In the genomic region with DNA sequence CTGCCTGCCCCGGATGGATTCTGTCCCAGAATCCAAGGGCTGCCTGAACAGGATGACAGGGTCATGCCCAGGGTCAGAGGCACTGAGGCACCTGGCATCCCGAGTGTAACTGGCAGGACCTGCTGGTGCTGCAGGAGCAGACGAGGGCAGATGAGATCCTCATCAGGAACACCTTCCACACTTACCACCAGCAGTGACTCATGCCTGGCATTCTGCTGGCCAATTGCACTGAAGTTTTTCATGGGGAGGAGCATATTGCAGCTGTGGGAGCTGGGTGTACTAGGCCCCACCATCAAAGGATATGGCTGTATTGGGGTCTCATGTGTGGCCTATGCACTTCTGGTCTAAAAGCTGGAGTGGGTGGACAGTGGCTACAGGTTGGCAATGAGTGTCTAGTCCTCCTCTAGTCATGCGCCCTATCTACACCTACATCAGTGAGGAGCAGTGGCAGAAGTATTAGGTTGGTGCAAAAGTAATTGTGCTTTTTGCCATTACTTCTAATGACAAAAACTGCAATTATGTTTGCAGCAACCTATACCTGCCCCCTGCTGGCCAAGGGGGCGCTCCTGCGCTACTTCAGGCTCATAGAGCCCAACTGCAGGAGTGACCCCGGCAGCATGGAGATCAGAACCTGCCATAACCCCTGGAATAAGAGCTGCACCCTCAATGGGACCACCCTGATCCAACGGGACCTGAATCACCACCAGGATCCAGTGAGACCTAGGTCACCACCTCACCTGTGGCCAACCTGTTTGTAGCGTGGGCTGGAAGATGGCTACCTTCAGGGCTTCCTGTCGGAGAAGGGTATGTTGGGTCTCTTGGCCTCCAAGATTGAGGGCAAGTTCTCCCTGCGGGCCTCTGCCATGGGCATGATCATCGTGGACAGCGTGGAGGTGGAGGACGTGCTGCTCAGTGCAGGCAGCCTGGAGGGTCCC, we compare ENCODE assay signal across 8 cellular contexts. TPM values are rescaled to one million over a fixed set of nuclear protein-coding genes. Genes with fewer than 3 reads are reported as not detected.
A peak's percentile ranks its signal among the peaks of the same experiment; 100 is the strongest.
DNase-seq lines count a peak whose midpoint lies in the region; ATAC-seq and TF ChIP-seq lines count a peak whose summit lies in the region.

No MANE protein-coding gene starts in this region.

- H3K4me1 Mint-ChIP-seq in activated CD8-positive, alpha-beta T cell treated with anti-CD3 and anti-CD28 coated beads for 36 hours (ENCODE audit: low read depth): peaks cover 40% of the 10 kb centered on the region

- H3K79me2 ChIP-seq in Karpas-422 (ENCODE audit: low read length): no peaks in the 10 kb centered on the region

- H3K9me3 ChIP-seq in Karpas-422 (ENCODE audit: low read length) (no peaks in the 10 kb centered on the region), esophagus muscularis mucosa (no peaks in the 10 kb centered on the region)

- H3K27ac ChIP-seq in Karpas-422 (ENCODE audit: low read length) (no peak overlapping the region), foreskin keratinocyte (peak overlapping the region; percentile 98), esophagus muscularis mucosa (replicated peaks in 1 of 4) (no peak overlapping the region)

- TF ChIP-seq EP300 in esophagus muscularis mucosa (IDR thresholded peaks at IDR 0.05): no peak

- peaks cover 12% of the 10 kb centered on the region for H3K27me3 Mint-ChIP-seq in activated CD8-positive, alpha-beta T cell treated with anti-CD3 and anti-CD28 coated beads for 36 hours

- H2AFZ ChIP-seq in Karpas-422 (ENCODE audit: low read length): no peak overlapping the region

- H3K9ac ChIP-seq in Karpas-422 (ENCODE audit: low read length): no peak overlapping the region

- POLR2A ChIA-PET in activated CD8-positive, alpha-beta T cell treated with anti-CD3 and anti-CD28 coated beads for 36 hours (lab: Charles Lee): interaction anchor here (0.9 to 1.3 kb wide), 2 partner anchors 38 to 43 kb away, joined by 3 read pairs; no protein-coding TSS in a partner anchor

- H3K4me3 Mint-ChIP-seq in activated CD8-positive, alpha-beta T cell treated with anti-CD3 and anti-CD28 coated beads for 36 hours: no peak overlapping the region

- TF ChIP-seq POLR2A in esophagus muscularis mucosa (IDR thresholded peaks at IDR 0.05; ENCODE audit: low read depth): no peak

- CTCF ChIA-PET in activated CD8-positive, alpha-beta T cell treated with anti-CD3 and anti-CD28 coated beads for 36 hours (lab: Charles Lee): interaction anchor here (2.1 kb wide), 1 partner anchor 45 kb away, joined by 11 read pairs; no protein-coding TSS in a partner anchor

- WGBS in esophagus muscularis mucosa: 90% methylated on average over 9 of the region's 14 CpGs

- no peaks in the 10 kb centered on the region for H4K20me1 ChIP-seq in Karpas-422 (ENCODE audit: insufficient read depth, low read depth, low read length)

- intact Hi-C loops in activated CD8-positive, alpha-beta T cell treated with anti-CD3 and anti-CD28 coated beads for 36 hours (cut with micrococcal nuclease): loop anchor here (5.0 kb wide), 1 partner anchor 552 kb away; no protein-coding TSS in a partner anchor
- intact Hi-C loops in esophagus muscularis mucosa (cut with DNase I): no loop called here
- intact Hi-C loops in left cardiac atrium (cut with DNase I): no loop called here

- no peak overlapping the region for H3K4me2 ChIP-seq in Karpas-422 (ENCODE audit: low read depth, low read length, poor library complexity, severe bottlenecking)

- H3K36me3 Mint-ChIP-seq in activated CD8-positive, alpha-beta T cell treated with anti-CD3 and anti-CD28 coated beads for 36 hours (ENCODE audit: low read depth): no peaks in the 10 kb centered on the region

- DNase-seq in CMK (ENCODE audit: low read depth): peak; percentile 11
- peak; percentile 80 for DNase-seq in Karpas-422
- peak; percentile 70 for DNase-seq in activated CD8-positive, alpha-beta T cell treated with anti-CD3 and anti-CD28 coated beads for 36 hours
- DNase-seq in foreskin keratinocyte: peak in 1 of 2 donors; percentile 65
- DNase-seq in stimulated activated naive CD4-positive, alpha-beta T cell treated with Interleukin-2 at 50 U/mL for 16 hours (lab: John Stamatoyannopoulos, UW): peak; percentile 7
- no peak for DNase-seq in esophagus muscularis mucosa (ENCODE audit: extremely low spot score)
- DNase-seq in left cardiac atrium: no peak

- peak; percentile 70 for TF ChIP-seq CTCF in activated CD8-positive, alpha-beta T cell treated with anti-CD3 and anti-CD28 coated beads for 36 hours (IDR thresholded peaks at IDR 0.05)
- TF ChIP-seq CTCF in foreskin keratinocyte (conservative IDR thresholded peaks at IDR 0.05): peak; percentile 57
- TF ChIP-seq CTCF in esophagus muscularis mucosa (IDR thresholded peaks at IDR 0.05): no peak

- H3K4me3 ChIP-seq in Karpas-422 (ENCODE audit: low read length) (no peak overlapping the region), esophagus muscularis mucosa (no peak overlapping the region)

- no peak overlapping the region for H3K27ac Mint-ChIP-seq in activated CD8-positive, alpha-beta T cell treated with anti-CD3 and anti-CD28 coated beads for 36 hours

- ATAC-seq in activated CD8-positive, alpha-beta T cell treated with anti-CD3 and anti-CD28 coated beads for 36 hours: no peak
- ATAC-seq in foreskin keratinocyte (peak; percentile 23), GM18502 (IDR thresholded peaks at IDR 0.05; ENCODE audit: poor library complexity, unreplicated experiment) (no peak), left cardiac atrium (no peak)

- no peaks in the 10 kb centered on the region for H3K9me3 Mint-ChIP-seq in activated CD8-positive, alpha-beta T cell treated with anti-CD3 and anti-CD28 coated beads for 36 hours

- H3K27me3 ChIP-seq in Karpas-422 (ENCODE audit: low read length) (no peaks in the 10 kb centered on the region; the same call in 1 of the 2 replicates), foreskin keratinocyte (no peaks in the 10 kb centered on the region), esophagus muscularis mucosa (no peaks in the 10 kb centered on the region)

- no peaks in the 10 kb centered on the region for H3K9me2 ChIP-seq in Karpas-422 (replicated peaks; ENCODE audit: insufficient read depth, low read length)

- no peaks in the 10 kb centered on the region for H3K4me1 ChIP-seq in Karpas-422 (ENCODE audit: low read length)
- peaks cover 6% of the 10 kb centered on the region for H3K4me1 ChIP-seq in foreskin keratinocyte
- H3K4me1 ChIP-seq in esophagus muscularis mucosa: no peaks in the 10 kb centered on the region

- no peaks in the 10 kb centered on the region for H3K36me3 ChIP-seq in Karpas-422 (ENCODE audit: insufficient read depth, low read length)
- H3K36me3 ChIP-seq in esophagus muscularis mucosa: no peaks in the 10 kb centered on the region

RNA-seq across cellular contexts. Expression of a gene that starts 8.0 kb away (rescaled TPM):
- total RNA-seq in Karpas-422 (2014; rRNA removed; shearing (Covaris generic); ENCODE audit: low replicate concordance): not detected in 2 replicates
- 1 to 10 TPM in 1 of 2 experiments, under 1 TPM in 1; 0.49 to 1.4 TPM for total RNA-seq in activated CD8-positive, alpha-beta T cell treated with anti-CD3 and anti-CD28 coated beads for 36 hours
- total RNA-seq in foreskin keratinocyte: 0.07 TPM in 1 of 2 replicates, not detected in the other
- polyA plus RNA-seq in foreskin keratinocyte: not detected in 2 replicates
- not detected for total RNA-seq in esophagus muscularis mucosa
- total RNA-seq in left cardiac atrium: not detected

Comparison
In these comparisons a context has a peak if more than half of its experiments do, and no peak if none do; other contexts are left out.
1. DNase-seq: peak in CMK (single experiment), Karpas-422 (single experiment), activated CD8-positive, alpha-beta T cell treated with anti-CD3 and anti-CD28 coated beads for 36 hours (single experiment) and stimulated activated naive CD4-positive, alpha-beta T cell treated with Interleukin-2 at 50 U/mL for 16 hours (single experiment); none in esophagus muscularis mucosa (single experiment) and left cardiac atrium (single experiment).
2. CTCF ChIP-seq: peak in activated CD8-positive, alpha-beta T cell treated with anti-CD3 and anti-CD28 coated beads for 36 hours (single experiment) and foreskin keratinocyte (single experiment); none in esophagus muscularis mucosa (0 of 3).